Comparison of ENCODE assay signal across 28 cellular contexts in genomic region chr5:125396462-125396861, GRCh38.
"Had no signal": no experiment of that assay in that cellular context is flagged by ENCODE, and none has a peak within 500 bp of the region (broad histone marks: within the 10 kb centered on the region; RNA-seq: fewer than 3 reads in every experiment).

No MANE protein-coding gene starts in this region.

- H3K4me1 ChIP-seq: colonic mucosa, esophagus muscularis mucosa, gastrocnemius medialis, gastroesophageal sphincter, heart left ventricle, heart right ventricle had no signal

- H3K4me3 ChIP-seq: colonic mucosa, coronary artery, dorsolateral prefrontal cortex, esophagus muscularis mucosa, esophagus squamous epithelium, gastrocnemius medialis, gastroesophageal sphincter, heart left ventricle, heart right ventricle had no signal

- ATAC-seq: effector memory CD8-positive, alpha-beta T cell; esophagus mucosa; foreskin keratinocyte; gastrocnemius medialis; gastroesophageal sphincter; heart left ventricle; heart right ventricle had no signal

- FAIRE-seq: colon, endometrium, endothelial cell of umbilical vein, frontal cortex had no signal

- H3K27me3 ChIP-seq: colonic mucosa, dorsolateral prefrontal cortex, esophagus muscularis mucosa, esophagus squamous epithelium, foreskin keratinocyte, gastrocnemius medialis, gastroesophageal sphincter, heart left ventricle, heart right ventricle had no signal

- H3K27ac ChIP-seq: colonic mucosa, coronary artery, dorsolateral prefrontal cortex, epithelial cell of prostate, esophagus muscularis mucosa, esophagus squamous epithelium, foreskin keratinocyte, gastrocnemius medialis, gastroesophageal sphincter, heart left ventricle, heart right ventricle had no signal

- H3K9me3 ChIP-seq: colonic mucosa, esophagus squamous epithelium, gastrocnemius medialis, gastroesophageal sphincter had no signal

- H3K36me3 ChIP-seq: colonic mucosa, esophagus muscularis mucosa, esophagus squamous epithelium, gastrocnemius medialis, gastroesophageal sphincter, heart left ventricle, heart right ventricle had no signal

- DNase-seq: colonic mucosa; cortex of kidney; dermis blood vessel endothelial cell; dorsolateral prefrontal cortex; effector CD4-positive, alpha-beta T cell; effector CD8-positive, alpha-beta T cell; effector memory CD4-positive, alpha-beta T cell; effector memory CD8-positive, alpha-beta T cell; endodermal cell; erythroblast; esophagus squamous epithelium; foreskin fibroblast; foreskin keratinocyte; foreskin melanocyte; gastrocnemius medialis; glutamatergic neuron; head of caudate nucleus; heart left ventricle; heart right ventricle had no signal
